ENCODE assay signal across 2 cellular contexts in the genomic region with DNA sequence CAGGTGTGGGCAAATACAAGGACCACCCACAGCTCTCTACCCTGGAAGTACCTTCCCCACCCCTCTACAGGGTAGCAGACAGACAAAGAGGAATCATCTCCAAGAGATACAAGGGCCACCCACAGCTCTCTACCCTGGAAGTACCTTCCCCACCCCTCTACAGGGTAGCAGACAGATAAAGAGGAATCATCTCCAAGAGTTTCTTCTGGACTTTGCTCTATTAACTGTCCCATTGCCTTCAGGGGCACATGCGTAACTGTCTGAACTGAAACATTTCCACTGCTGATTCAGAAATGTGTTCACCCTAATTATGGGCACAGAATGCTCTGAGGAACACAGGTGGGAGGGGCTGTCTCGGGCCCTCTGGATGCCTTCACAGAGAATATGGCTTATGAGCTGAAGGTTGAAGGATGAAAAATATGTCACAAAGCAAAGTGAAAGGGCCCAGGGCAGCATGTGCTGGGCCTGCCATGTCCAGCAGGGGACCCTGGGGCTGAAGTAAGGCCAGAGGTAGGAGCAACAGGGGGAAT.
TF ChIP-seq lines count a peak whose summit lies in the region.

No MANE protein-coding gene starts in this region.

TF ChIP-seq in IMR-90, 13 proteins besides CTCF, POLR2A, EP300 and RAD21:
- no peak for TF ChIP-seq MXI1 (IDR thresholded peaks at IDR 0.05; ENCODE audit: borderline replicate concordance, low read depth, low read length)
- TF ChIP-seq, protein P1, sequence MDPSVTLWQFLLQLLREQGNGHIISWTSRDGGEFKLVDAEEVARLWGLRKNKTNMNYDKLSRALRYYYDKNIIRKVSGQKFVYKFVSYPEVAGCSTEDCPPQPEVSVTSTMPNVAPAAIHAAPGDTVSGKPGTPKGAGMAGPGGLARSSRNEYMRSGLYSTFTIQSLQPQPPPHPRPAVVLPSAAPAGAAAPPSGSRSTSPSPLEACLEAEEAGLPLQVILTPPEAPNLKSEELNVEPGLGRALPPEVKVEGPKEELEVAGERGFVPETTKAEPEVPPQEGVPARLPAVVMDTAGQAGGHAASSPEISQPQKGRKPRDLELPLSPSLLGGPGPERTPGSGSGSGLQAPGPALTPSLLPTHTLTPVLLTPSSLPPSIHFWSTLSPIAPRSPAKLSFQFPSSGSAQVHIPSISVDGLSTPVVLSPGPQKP (IDR thresholded peaks at IDR 0.05; ENCODE audit: borderline replicate concordance, low read depth, low read length), result no peak
- TF ChIP-seq MAZ (IDR thresholded peaks at IDR 0.05; ENCODE audit: borderline replicate concordance, low read depth, low read length), result no peak
- TF ChIP-seq CHD1 (IDR thresholded peaks at IDR 0.05; ENCODE audit: low read depth, low read length), result no peak
- no peak for TF ChIP-seq RFX5 (IDR thresholded peaks at IDR 0.05; ENCODE audit: low read depth, low read length)
- TF ChIP-seq, protein P2, sequence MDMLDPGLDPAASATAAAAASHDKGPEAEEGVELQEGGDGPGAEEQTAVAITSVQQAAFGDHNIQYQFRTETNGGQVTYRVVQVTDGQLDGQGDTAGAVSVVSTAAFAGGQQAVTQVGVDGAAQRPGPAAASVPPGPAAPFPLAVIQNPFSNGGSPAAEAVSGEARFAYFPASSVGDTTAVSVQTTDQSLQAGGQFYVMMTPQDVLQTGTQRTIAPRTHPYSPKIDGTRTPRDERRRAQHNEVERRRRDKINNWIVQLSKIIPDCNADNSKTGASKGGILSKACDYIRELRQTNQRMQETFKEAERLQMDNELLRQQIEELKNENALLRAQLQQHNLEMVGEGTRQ (IDR thresholded peaks at IDR 0.05; ENCODE audit: low read depth, low read length), result no peak
- no peak for TF ChIP-seq CEBPB (IDR thresholded peaks at IDR 0.05; ENCODE audit: low read depth, low read length)
- TF ChIP-seq BHLHE40 (IDR thresholded peaks at IDR 0.05; ENCODE audit: low read depth, low read length), result no peak
- TF ChIP-seq SMC3 (IDR thresholded peaks at IDR 0.05; ENCODE audit: low read depth, low read length), result no peak
- TF ChIP-seq MAFK (IDR thresholded peaks at IDR 0.05; ENCODE audit: low read depth, low read length), result no peak
TF ChIP-seq in IMR-90: peak in this region for 0.

TF ChIP-seq in K562, 482 proteins besides CTCF, POLR2A, EP300 and RAD21:
- TF ChIP-seq, protein P3, sequence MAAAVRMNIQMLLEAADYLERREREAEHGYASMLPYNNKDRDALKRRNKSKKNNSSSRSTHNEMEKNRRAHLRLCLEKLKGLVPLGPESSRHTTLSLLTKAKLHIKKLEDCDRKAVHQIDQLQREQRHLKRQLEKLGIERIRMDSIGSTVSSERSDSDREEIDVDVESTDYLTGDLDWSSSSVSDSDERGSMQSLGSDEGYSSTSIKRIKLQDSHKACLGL (CRISPR knock-in tag; IDR thresholded peaks at IDR 0.05; ENCODE audit: borderline replicate concordance, poor library complexity, severe bottlenecking), result no peak
- TF ChIP-seq, protein P4, sequence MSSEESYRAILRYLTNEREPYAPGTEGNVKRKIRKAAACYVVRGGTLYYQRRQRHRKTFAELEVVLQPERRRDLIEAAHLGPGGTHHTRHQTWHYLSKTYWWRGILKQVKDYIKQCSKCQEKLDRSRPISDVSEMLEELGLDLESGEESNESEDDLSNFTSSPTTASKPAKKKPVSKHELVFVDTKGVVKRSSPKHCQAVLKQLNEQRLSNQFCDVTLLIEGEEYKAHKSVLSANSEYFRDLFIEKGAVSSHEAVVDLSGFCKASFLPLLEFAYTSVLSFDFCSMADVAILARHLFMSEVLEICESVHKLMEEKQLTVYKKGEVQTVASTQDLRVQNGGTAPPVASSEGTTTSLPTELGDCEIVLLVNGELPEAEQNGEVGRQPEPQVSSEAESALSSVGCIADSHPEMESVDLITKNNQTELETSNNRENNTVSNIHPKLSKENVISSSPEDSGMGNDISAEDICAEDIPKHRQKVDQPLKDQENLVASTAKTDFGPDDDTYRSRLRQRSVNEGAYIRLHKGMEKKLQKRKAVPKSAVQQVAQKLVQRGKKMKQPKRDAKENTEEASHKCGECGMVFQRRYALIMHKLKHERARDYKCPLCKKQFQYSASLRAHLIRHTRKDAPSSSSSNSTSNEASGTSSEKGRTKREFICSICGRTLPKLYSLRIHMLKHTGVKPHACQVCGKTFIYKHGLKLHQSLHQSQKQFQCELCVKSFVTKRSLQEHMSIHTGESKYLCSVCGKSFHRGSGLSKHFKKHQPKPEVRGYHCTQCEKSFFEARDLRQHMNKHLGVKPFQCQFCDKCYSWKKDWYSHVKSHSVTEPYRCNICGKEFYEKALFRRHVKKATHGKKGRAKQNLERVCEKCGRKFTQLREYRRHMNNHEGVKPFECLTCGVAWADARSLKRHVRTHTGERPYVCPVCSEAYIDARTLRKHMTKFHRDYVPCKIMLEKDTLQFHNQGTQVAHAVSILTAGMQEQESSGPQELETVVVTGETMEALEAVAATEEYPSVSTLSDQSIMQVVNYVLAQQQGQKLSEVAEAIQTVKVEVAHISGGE (CRISPR knock-in tag; IDR thresholded peaks at IDR 0.05), result no peak
- TF ChIP-seq, protein P5, sequence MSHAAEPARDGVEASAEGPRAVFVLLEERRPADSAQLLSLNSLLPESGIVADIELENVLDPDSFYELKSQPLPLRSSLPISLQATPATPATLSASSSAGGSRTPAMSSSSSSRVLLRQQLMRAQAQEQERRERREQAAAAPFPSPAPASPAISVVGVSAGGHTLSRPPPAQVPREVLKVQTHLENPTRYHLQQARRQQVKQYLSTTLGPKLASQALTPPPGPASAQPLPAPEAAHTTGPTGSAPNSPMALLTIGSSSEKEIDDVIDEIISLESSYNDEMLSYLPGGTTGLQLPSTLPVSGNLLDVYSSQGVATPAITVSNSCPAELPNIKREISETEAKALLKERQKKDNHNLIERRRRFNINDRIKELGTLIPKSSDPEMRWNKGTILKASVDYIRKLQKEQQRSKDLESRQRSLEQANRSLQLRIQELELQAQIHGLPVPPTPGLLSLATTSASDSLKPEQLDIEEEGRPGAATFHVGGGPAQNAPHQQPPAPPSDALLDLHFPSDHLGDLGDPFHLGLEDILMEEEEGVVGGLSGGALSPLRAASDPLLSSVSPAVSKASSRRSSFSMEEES (CRISPR knock-in tag; IDR thresholded peaks at IDR 0.05), result no peak
- TF ChIP-seq NONO (IDR thresholded peaks at IDR 0.05; ENCODE audit: low read depth in 2 of 2, low read length in 1 of 2) (no peak), HNRNPL (IDR thresholded peaks at IDR 0.05; ENCODE audit: low read depth, low read length) (no peak), KDM5B (IDR thresholded peaks at IDR 0.05; ENCODE audit: insufficient replicate concordance, low read depth, low read length) (no peak), ETV6 (IDR thresholded peaks at IDR 0.05; ENCODE audit: borderline replicate concordance in 1 of 2, low read depth in 2 of 2, low read length in 1 of 2) (no peak), ETV6 (CRISPR knock-in tag; IDR thresholded peaks at IDR 0.05; ENCODE audit: borderline replicate concordance) (no peak), ZBED1 (IDR thresholded peaks at IDR 0.05) (no peak), RUNX1 (IDR thresholded peaks at IDR 0.05; ENCODE audit: low read depth) (no peak), SIN3A (IDR thresholded peaks at IDR 0.05; ENCODE audit: borderline replicate concordance in 2 of 2, control insufficient read depth in 1 of 2, low read depth in 2 of 2, low read length in 2 of 2) (no peak), EWSR1 (IDR thresholded peaks at IDR 0.05; ENCODE audit: borderline replicate concordance, low read depth, partially characterized antibody) (no peak), ZBTB17 (CRISPR knock-in tag; IDR thresholded peaks at IDR 0.05) (no peak), KLF16 (IDR thresholded peaks at IDR 0.05) (no peak), XRCC5 (IDR thresholded peaks at IDR 0.05; ENCODE audit: low read depth, low read length) (no peak)
